ENCODE assay signal across 20 cellular contexts in genomic region chr1:107879927-107880326, GRCh38.
"Had no signal": no experiment of that assay in that cellular context is flagged by ENCODE, and none has a peak within 500 bp of the region (broad histone marks: within the 10 kb centered on the region; RNA-seq: fewer than 3 reads in every experiment).

No MANE protein-coding gene starts in this region.

- H3K9me3 ChIP-seq: adrenal gland, esophagus squamous epithelium, stomach had no signal

- FAIRE-seq: kidney had no signal

- H3K36me3 ChIP-seq: adrenal gland, esophagus squamous epithelium, stomach had no signal

- H3K9me3 Mint-ChIP-seq: dendritic cell treated with granulocyte-macrophage colony-stimulating factor and Interleukin-4, amounts not matched to agents 40 ng/mL and 50 ng/mL, for 4 days; type B pancreatic cell had no signal

- H3K27ac Mint-ChIP-seq: activated CD4-positive, alpha-beta T cell treated with anti-CD3 and anti-CD28 coated beads, Interleukin-2, amount 10 ng/mL, durations not matched to agents 7 days and 5 days; activated naive CD4-positive, alpha-beta T cell treated with anti-CD3 and anti-CD28 coated beads, Interleukin-2, amount 10 ng/mL, durations not matched to agents 7 days and 5 days; dendritic cell treated with granulocyte-macrophage colony-stimulating factor and Interleukin-4, amounts not matched to agents 40 ng/mL and 50 ng/mL, for 4 days; progenitor cell of endocrine pancreas; T-cell; type B pancreatic cell had no signal

- H3K4me3 Mint-ChIP-seq: activated CD4-positive, alpha-beta T cell treated with anti-CD3 and anti-CD28 coated beads, Interleukin-2, amount 10 ng/mL, durations not matched to agents 7 days and 5 days; activated naive CD4-positive, alpha-beta T cell treated with anti-CD3 and anti-CD28 coated beads, Interleukin-2, amount 10 ng/mL, durations not matched to agents 7 days and 5 days; activated T-cell treated with anti-CD3 and anti-CD28 coated beads, Interleukin-2, amount 50 U/mL, for 4 hours; dendritic cell treated with granulocyte-macrophage colony-stimulating factor and Interleukin-4, amounts not matched to agents 40 ng/mL and 50 ng/mL, for 4 days; neural crest cell; T-cell; type B pancreatic cell had no signal

- H3K27me3 Mint-ChIP-seq: activated CD4-positive, alpha-beta T cell treated with anti-CD3 and anti-CD28 coated beads, Interleukin-2, amount 10 ng/mL, durations not matched to agents 7 days and 5 days; activated naive CD4-positive, alpha-beta T cell treated with anti-CD3 and anti-CD28 coated beads, Interleukin-2, amount 10 ng/mL, durations not matched to agents 7 days and 5 days; dendritic cell treated with granulocyte-macrophage colony-stimulating factor and Interleukin-4, amounts not matched to agents 40 ng/mL and 50 ng/mL, for 4 days; T-cell; type B pancreatic cell had no signal

- H3K4me3 ChIP-seq: adrenal gland, esophagus squamous epithelium, lung, stomach had no signal

- H3K27ac ChIP-seq: esophagus squamous epithelium, foreskin keratinocyte, stomach had no signal

- ATAC-seq: left lobe of liver, T-cell had no signal

- H3K27me3 ChIP-seq: adrenal gland, foreskin keratinocyte, stomach had no signal

- DNase-seq: activated CD4-positive, alpha-beta T cell treated with anti-CD3 and anti-CD28 coated beads, Interleukin-2, amount 10 ng/mL, durations not matched to agents 7 days and 5 days; activated CD4-positive, CD25-positive, alpha-beta regulatory T cell; activated CD8-positive, alpha-beta memory T cell treated with anti-CD3 and anti-CD28 coated beads, Interleukin-2, amount 50 U/mL, for 4 hours; activated naive CD4-positive, alpha-beta T cell treated with anti-CD3 and anti-CD28 coated beads, Interleukin-2, amount 10 ng/mL, durations not matched to agents 7 days and 5 days; activated T-cell treated with anti-CD3 and anti-CD28 coated beads, Interleukin-2, amount 50 U/mL, for 4 hours; adrenal gland; effector CD8-positive, alpha-beta T cell; esophagus squamous epithelium; kidney; midbrain; stomach; T-cell; T-helper 9 cell had no signal

- H3K36me3 Mint-ChIP-seq: activated naive CD4-positive, alpha-beta T cell treated with anti-CD3 and anti-CD28 coated beads, Interleukin-2, amount 10 ng/mL, durations not matched to agents 7 days and 5 days; type B pancreatic cell had no signal

- H3K4me1 Mint-ChIP-seq: neural crest cell had no signal
